In genomic region chr7:36390199-36391090, GRCh38 we compare ENCODE assay signal across 8 cellular contexts. TPM values are rescaled to one million over a fixed set of nuclear protein-coding genes. Genes with fewer than 3 reads are reported as not detected.
DNase-seq lines count a peak whose midpoint lies in the region; ATAC-seq and TF ChIP-seq lines count a peak whose summit lies in the region.

No MANE protein-coding gene starts in this region.

- H3K27ac Mint-ChIP-seq in activated T-helper 2 cell treated with anti-CD3 and anti-CD28 coated beads, Interferon-gamma antibody, Interleukin-2, Interleukin-4, amounts not matched to agents 10 μg/mL and 5 μg/mL and 100 μg/mL, durations not matched to agents 14 hours and 24 hours and 36 hours = peak overlapping the region; percentile 79
- H3K27ac Mint-ChIP-seq in neural crest cell (ENCODE audit: unreplicated experiment) = peak overlapping the region; percentile 93

- H3K9ac ChIP-seq in HUES6 (ENCODE audit: low read length) (peak overlapping the region; percentile 94), NT2/D1 (ENCODE audit: insufficient read length, low read depth) (peak overlapping the region; percentile 94)

- H3K4me3 Mint-ChIP-seq in activated T-helper 2 cell treated with anti-CD3 and anti-CD28 coated beads, Interferon-gamma antibody, Interleukin-2, Interleukin-4, amounts not matched to agents 10 μg/mL and 5 μg/mL and 100 μg/mL, durations not matched to agents 14 hours and 24 hours and 36 hours (ENCODE audit: low read depth) = peak overlapping the region; percentile 89
- peak overlapping the region; percentile 87 for H3K4me3 Mint-ChIP-seq in neural crest cell

- 2 to 3% methylated on average over 24 to 26 of the region's 26 CpGs for WGBS in upper lobe of left lung, 2 donors

- TF ChIP-seq EP300 in upper lobe of left lung (IDR thresholded peaks at IDR 0.05) = no peak

- peak; percentile 64 for DNase-seq in DMS 273 treated with DMSO at 0.1 percent for 48 hours (lab: John Stamatoyannopoulos, UW)
- peak; percentile 85 for DNase-seq in NT2/D1 (ENCODE audit: low read depth, low spot score)
- peak; percentile 58 for DNase-seq in activated T-helper 2 cell treated with anti-CD3 and anti-CD28 coated beads, Interferon-gamma antibody, Interleukin-2, Interleukin-4, amounts not matched to agents 10 μg/mL and 5 μg/mL and 100 μg/mL, durations not matched to agents 14 hours and 24 hours and 36 hours (ENCODE audit: low spot score)
- peak; percentile 75 for DNase-seq in fibroblast of the conjunctiva (ENCODE audit: low read depth)
- DNase-seq in neural crest cell (ENCODE audit: low read depth, low spot score) = peak; percentile 71
- DNase-seq in upper lobe of left lung = peak; percentile 85 to 91

- H3K36me3 ChIP-seq in HUES6 (ENCODE audit: control insufficient read depth, insufficient read depth, low read length) (peaks cover 5% of the 10 kb centered on the region; the same call in 1 of the 2 replicates), NT2/D1 (ENCODE audit: insufficient read depth, insufficient read length, low read length) (peaks cover 16% of the 10 kb centered on the region), upper lobe of left lung (no peaks in the 10 kb centered on the region)

- peak overlapping the region; percentile 94 for H3K27ac ChIP-seq in HUES6 (ENCODE audit: low read depth, low read length)
- peak overlapping the region in 2 of 4 donors; percentile 8 to 81 for H3K27ac ChIP-seq in upper lobe of left lung

- peak in 1 of 4 donors; percentile 24 for TF ChIP-seq POLR2A in upper lobe of left lung (IDR thresholded peaks at IDR 0.05)

- H3K9me3 Mint-ChIP-seq in activated T-helper 2 cell treated with anti-CD3 and anti-CD28 coated beads, Interferon-gamma antibody, Interleukin-2, Interleukin-4, amounts not matched to agents 10 μg/mL and 5 μg/mL and 100 μg/mL, durations not matched to agents 14 hours and 24 hours and 36 hours = peaks cover 14% of the 10 kb centered on the region
- no peaks in the 10 kb centered on the region for H3K9me3 Mint-ChIP-seq in neural crest cell

- peaks cover 7% of the 10 kb centered on the region for H3K27me3 Mint-ChIP-seq in activated T-helper 2 cell treated with anti-CD3 and anti-CD28 coated beads, Interferon-gamma antibody, Interleukin-2, Interleukin-4, amounts not matched to agents 10 μg/mL and 5 μg/mL and 100 μg/mL, durations not matched to agents 14 hours and 24 hours and 36 hours (ENCODE audit: low read depth)
- no peaks in the 10 kb centered on the region for H3K27me3 Mint-ChIP-seq in neural crest cell (ENCODE audit: low read depth)

- TF ChIP-seq CTCF in neural crest cell (conservative IDR thresholded peaks at IDR 0.05) (no peak), upper lobe of left lung (IDR thresholded peaks at IDR 0.05) (peak in 1 of 6 experiments; percentile 25)

- H3K4me1 Mint-ChIP-seq in activated T-helper 2 cell treated with anti-CD3 and anti-CD28 coated beads, Interferon-gamma antibody, Interleukin-2, Interleukin-4, amounts not matched to agents 10 μg/mL and 5 μg/mL and 100 μg/mL, durations not matched to agents 14 hours and 24 hours and 36 hours (ENCODE audit: low read depth) = peaks cover 38% of the 10 kb centered on the region
- H3K4me1 Mint-ChIP-seq in neural crest cell = peaks cover 48% of the 10 kb centered on the region

- peak overlapping the region; percentile 94 for H3K4me3 ChIP-seq in HUES6 (ENCODE audit: low read depth, low read length)
- peak overlapping the region; percentile 98 for H3K4me3 ChIP-seq in NT2/D1 (ENCODE audit: insufficient read length, low read depth)
- H3K4me3 ChIP-seq in upper lobe of left lung = peak overlapping the region; percentile 67 to 74 (median 70)

- peaks cover 36% of the 10 kb centered on the region for H3K36me3 Mint-ChIP-seq in activated T-helper 2 cell treated with anti-CD3 and anti-CD28 coated beads, Interferon-gamma antibody, Interleukin-2, Interleukin-4, amounts not matched to agents 10 μg/mL and 5 μg/mL and 100 μg/mL, durations not matched to agents 14 hours and 24 hours and 36 hours (ENCODE audit: low read depth)
- H3K36me3 Mint-ChIP-seq in neural crest cell (ENCODE audit: low read depth) = peaks cover 6% of the 10 kb centered on the region

- H3K4me1 ChIP-seq in HUES6 (ENCODE audit: control insufficient read depth, insufficient read depth, low read length) = peaks cover 32% of the 10 kb centered on the region
- no peaks in the 10 kb centered on the region for H3K4me1 ChIP-seq in NT2/D1 (ENCODE audit: insufficient read depth, insufficient read length)
- H3K4me1 ChIP-seq in upper lobe of left lung = peaks cover 9 to 28% (median 11%) of the 10 kb centered on the region in 4 donors

- ATAC-seq in GM21528 (IDR thresholded peaks at IDR 0.05; ENCODE audit: low FRiP score, unreplicated experiment) = peak; percentile 34
- ATAC-seq in upper lobe of left lung (ENCODE audit: low FRiP score in 2 of 2) = peak; percentile 90 to 91

- intact Hi-C loops in activated T-helper 2 cell treated with anti-CD3 and anti-CD28 coated beads, Interferon-gamma antibody, Interleukin-2, Interleukin-4, amounts not matched to agents 10 μg/mL and 5 μg/mL and 100 μg/mL, durations not matched to agents 14 hours and 24 hours and 36 hours (cut with micrococcal nuclease) = loop anchor here (10.0 kb wide), 2 partner anchors 586 to 1044 kb away; partner anchors contain the start of gene SEPTIN7

- H3K27me3 ChIP-seq in HUES6 (ENCODE audit: control insufficient read depth, insufficient read depth, low read length) = no peaks in the 10 kb centered on the region
- no peaks in the 10 kb centered on the region for H3K27me3 ChIP-seq in NT2/D1 (ENCODE audit: insufficient read depth, insufficient read length)
- H3K27me3 ChIP-seq in upper lobe of left lung = no peaks in the 10 kb centered on the region

- peaks cover 7% of the 10 kb centered on the region for H3K9me3 ChIP-seq in HUES6 (ENCODE audit: control insufficient read depth, insufficient read depth, low read depth, low read length)
- H3K9me3 ChIP-seq in NT2/D1 (ENCODE audit: insufficient read depth, low read length) = peaks cover 19% of the 10 kb centered on the region
- H3K9me3 ChIP-seq in upper lobe of left lung = peaks cover 0 to 4% (median 0%) of the 10 kb centered on the region in 4 donors

RNA-seq across cellular contexts. Expression of gene ANLN, which starts 0.8 kb away (rescaled TPM):
- total RNA-seq in activated T-helper 2 cell treated with anti-CD3 and anti-CD28 coated beads, Interferon-gamma antibody, Interleukin-2, Interleukin-4, amounts not matched to agents 10 μg/mL and 5 μg/mL and 100 μg/mL, durations not matched to agents 14 hours and 24 hours and 36 hours = 38.0 and 38.7 TPM in 2 replicates
- 85.5 and 87.1 TPM in 2 replicates for total RNA-seq in neural crest cell
- 1 to 10 TPM; 2.5 to 5.8 (median 5.1) TPM for total RNA-seq in upper lobe of left lung
